In genomic region chr13:73876323-73876722, GRCh38 we compare ENCODE assay signal across 20 cellular contexts.
"Had no signal": no experiment of that assay in that cellular context is flagged by ENCODE, and none has a peak within 500 bp of the region (broad histone marks: within the 10 kb centered on the region; RNA-seq: fewer than 3 reads in every experiment).

No MANE protein-coding gene starts in this region.

- H3K27me3 ChIP-seq: adrenal gland, body of pancreas, colonic mucosa, gastrocnemius medialis, suprapubic skin, upper lobe of right lung had no signal

- H3K4me3 ChIP-seq: adrenal gland, body of pancreas, colonic mucosa, gastrocnemius medialis, skin epidermis, suprapubic skin, upper lobe of right lung had no signal

- H3K4me1 ChIP-seq: adrenal gland, body of pancreas, colonic mucosa, suprapubic skin, upper lobe of right lung had no signal

- H3K9me3 ChIP-seq: adrenal gland, body of pancreas, colonic mucosa, gastrocnemius medialis, suprapubic skin, upper lobe of right lung had no signal

- H3K27ac ChIP-seq: adrenal gland, body of pancreas, colonic mucosa, gastrocnemius medialis, skin epidermis, suprapubic skin, upper lobe of right lung had no signal

- DNase-seq: activated CD4-positive, alpha-beta T cell treated with anti-CD3 and anti-CD28 coated beads for 4 hours; activated CD8-positive, alpha-beta memory T cell treated with anti-CD3 and anti-CD28 coated beads, Interleukin-2, amount 50 U/mL, for 4 hours; activated CD8-positive, alpha-beta T cell treated with anti-CD3 and anti-CD28 coated beads, Interleukin-2, amount 10 ng/mL, durations not matched to agents 7 days and 5 days; activated effector memory CD4-positive, alpha-beta T cell treated with anti-CD3 and anti-CD28 coated beads, Interleukin-2, amount 50 U/mL, for 16 hours; activated T-cell treated with anti-CD3 and anti-CD28 coated beads, Interleukin-2, amount 50 U/mL, for 48 hours; adrenal gland; body of pancreas; central memory CD4-positive, alpha-beta T cell; colonic mucosa; gastrocnemius medialis; naive B cell; retina; stimulated activated CD4-positive, alpha-beta T cell treated with anti-CD3 and anti-CD28 coated beads, Interleukin-4, amount 100 ng/mL, for 4 hours; stimulated activated CD8-positive, alpha-beta memory T cell treated with anti-CD3 and anti-CD28 coated beads, Interleukin-4, amount 100 ng/mL, for 48 hours; stimulated activated naive CD8-positive, alpha-beta T cell treated with anti-CD3 and anti-CD28 coated beads, Interleukin-15, Interleukin-2, amounts not matched to agents 100 U/mL and 50 U/mL, for 24 hours; upper lobe of right lung had no signal

- ATAC-seq: activated CD8-positive, alpha-beta T cell treated with anti-CD3 and anti-CD28 coated beads, Interleukin-2, amount 10 ng/mL, durations not matched to agents 7 days and 5 days; body of pancreas; gastrocnemius medialis; stimulated activated naive CD8-positive, alpha-beta T cell treated with anti-CD3 and anti-CD28 coated beads, Interleukin-15, Interleukin-2, amounts not matched to agents 100 U/mL and 50 U/mL, for 24 hours; upper lobe of right lung; WTC11 had no signal

- H3K9me3 Mint-ChIP-seq: activated naive CD4-positive, alpha-beta T cell treated with anti-CD3 and anti-CD28 coated beads, Interleukin-2, amount 50 U/mL, for 24 hours had no signal

- H3K4me3 Mint-ChIP-seq: activated CD8-positive, alpha-beta T cell treated with anti-CD3 and anti-CD28 coated beads, Interleukin-2, amount 10 ng/mL, durations not matched to agents 7 days and 5 days; activated naive CD4-positive, alpha-beta T cell treated with anti-CD3 and anti-CD28 coated beads, Interleukin-2, amount 50 U/mL, for 24 hours; naive B cell; WTC11 had no signal

- H3K36me3 Mint-ChIP-seq: WTC11 had no signal

- H3K36me3 ChIP-seq: adrenal gland, colonic mucosa, gastrocnemius medialis, suprapubic skin, upper lobe of right lung had no signal

- H3K27me3 Mint-ChIP-seq: activated naive CD4-positive, alpha-beta T cell treated with anti-CD3 and anti-CD28 coated beads, Interleukin-2, amount 50 U/mL, for 24 hours; naive B cell had no signal

- H3K27ac Mint-ChIP-seq: activated CD8-positive, alpha-beta T cell treated with anti-CD3 and anti-CD28 coated beads, Interleukin-2, amount 10 ng/mL, durations not matched to agents 7 days and 5 days; activated naive CD4-positive, alpha-beta T cell treated with anti-CD3 and anti-CD28 coated beads, Interleukin-2, amount 50 U/mL, for 24 hours; WTC11 had no signal
